1 cellular context compared by ENCODE assay signal in the genomic region with DNA sequence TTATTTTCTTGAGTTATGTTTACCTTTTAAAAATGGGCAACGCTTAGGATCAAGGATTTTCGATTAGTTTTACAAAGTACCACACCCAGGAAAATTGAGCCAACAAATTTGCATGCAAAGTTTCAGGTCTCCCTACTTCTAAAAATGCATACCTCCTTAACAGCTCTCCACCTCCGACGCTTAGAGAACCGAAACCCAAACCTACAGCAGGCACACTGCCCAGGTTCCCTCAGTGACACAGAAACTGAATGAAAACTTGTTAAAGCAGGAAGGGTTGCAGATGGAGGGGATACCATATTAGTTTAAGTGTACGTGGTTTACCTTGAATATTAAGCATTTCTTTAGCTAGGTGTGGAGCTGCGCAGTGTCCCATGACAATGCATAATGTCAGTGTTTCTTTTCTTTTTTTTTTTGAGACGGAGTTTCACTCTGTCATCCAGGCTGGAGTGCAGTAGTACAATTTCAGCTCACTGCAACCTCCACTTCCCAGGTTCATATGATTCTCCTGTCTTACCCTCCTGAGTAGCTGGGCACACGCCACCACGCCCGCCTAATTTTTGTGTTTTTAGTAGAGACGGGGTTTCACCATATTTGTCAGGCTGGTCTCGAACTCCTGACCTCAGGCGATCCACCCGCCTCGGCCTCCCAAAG.
TF ChIP-seq lines count a peak whose summit lies in the region.

No MANE protein-coding gene starts in this region.

TF ChIP-seq in HepG2, 621 proteins besides CTCF, POLR2A, EP300 and RAD21:
- TF ChIP-seq, protein P1, sequence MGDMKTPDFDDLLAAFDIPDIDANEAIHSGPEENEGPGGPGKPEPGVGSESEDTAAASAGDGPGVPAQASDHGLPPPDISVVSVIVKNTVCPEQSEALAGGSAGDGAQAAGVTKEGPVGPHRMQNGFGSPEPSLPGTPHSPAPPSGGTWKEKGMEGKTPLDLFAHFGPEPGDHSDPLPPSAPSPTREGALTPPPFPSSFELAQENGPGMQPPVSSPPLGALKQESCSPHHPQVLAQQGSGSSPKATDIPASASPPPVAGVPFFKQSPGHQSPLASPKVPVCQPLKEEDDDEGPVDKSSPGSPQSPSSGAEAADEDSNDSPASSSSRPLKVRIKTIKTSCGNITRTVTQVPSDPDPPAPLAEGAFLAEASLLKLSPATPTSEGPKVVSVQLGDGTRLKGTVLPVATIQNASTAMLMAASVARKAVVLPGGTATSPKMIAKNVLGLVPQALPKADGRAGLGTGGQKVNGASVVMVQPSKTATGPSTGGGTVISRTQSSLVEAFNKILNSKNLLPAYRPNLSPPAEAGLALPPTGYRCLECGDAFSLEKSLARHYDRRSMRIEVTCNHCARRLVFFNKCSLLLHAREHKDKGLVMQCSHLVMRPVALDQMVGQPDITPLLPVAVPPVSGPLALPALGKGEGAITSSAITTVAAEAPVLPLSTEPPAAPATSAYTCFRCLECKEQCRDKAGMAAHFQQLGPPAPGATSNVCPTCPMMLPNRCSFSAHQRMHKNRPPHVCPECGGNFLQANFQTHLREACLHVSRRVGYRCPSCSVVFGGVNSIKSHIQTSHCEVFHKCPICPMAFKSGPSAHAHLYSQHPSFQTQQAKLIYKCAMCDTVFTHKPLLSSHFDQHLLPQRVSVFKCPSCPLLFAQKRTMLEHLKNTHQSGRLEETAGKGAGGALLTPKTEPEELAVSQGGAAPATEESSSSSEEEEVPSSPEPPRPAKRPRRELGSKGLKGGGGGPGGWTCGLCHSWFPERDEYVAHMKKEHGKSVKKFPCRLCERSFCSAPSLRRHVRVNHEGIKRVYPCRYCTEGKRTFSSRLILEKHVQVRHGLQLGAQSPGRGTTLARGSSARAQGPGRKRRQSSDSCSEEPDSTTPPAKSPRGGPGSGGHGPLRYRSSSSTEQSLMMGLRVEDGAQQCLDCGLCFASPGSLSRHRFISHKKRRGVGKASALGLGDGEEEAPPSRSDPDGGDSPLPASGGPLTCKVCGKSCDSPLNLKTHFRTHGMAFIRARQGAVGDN (CRISPR knock-in tag; IDR thresholded peaks at IDR 0.05), result no peak
- no peak for TF ChIP-seq ZNF878 (CRISPR knock-in tag; IDR thresholded peaks at IDR 0.05)
- no peak for TF ChIP-seq ZNF850 (CRISPR knock-in tag; conservative IDR thresholded peaks at IDR 0.05)
- TF ChIP-seq, protein P2, sequence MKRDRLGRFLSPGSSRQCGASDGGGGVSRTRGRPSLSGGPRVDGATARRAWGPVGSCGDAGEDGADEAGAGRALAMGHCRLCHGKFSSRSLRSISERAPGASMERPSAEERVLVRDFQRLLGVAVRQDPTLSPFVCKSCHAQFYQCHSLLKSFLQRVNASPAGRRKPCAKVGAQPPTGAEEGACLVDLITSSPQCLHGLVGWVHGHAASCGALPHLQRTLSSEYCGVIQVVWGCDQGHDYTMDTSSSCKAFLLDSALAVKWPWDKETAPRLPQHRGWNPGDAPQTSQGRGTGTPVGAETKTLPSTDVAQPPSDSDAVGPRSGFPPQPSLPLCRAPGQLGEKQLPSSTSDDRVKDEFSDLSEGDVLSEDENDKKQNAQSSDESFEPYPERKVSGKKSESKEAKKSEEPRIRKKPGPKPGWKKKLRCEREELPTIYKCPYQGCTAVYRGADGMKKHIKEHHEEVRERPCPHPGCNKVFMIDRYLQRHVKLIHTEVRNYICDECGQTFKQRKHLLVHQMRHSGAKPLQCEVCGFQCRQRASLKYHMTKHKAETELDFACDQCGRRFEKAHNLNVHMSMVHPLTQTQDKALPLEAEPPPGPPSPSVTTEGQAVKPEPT (CRISPR knock-in tag; IDR thresholded peaks at IDR 0.05; ENCODE audit: low read depth), result no peak
- no peak for TF ChIP-seq ZSCAN12 (CRISPR knock-in tag; IDR thresholded peaks at IDR 0.05)
